Comparison of ENCODE assay signal across 1 cellular context in genomic region chr20:45405566-45406259, GRCh38.
A peak's percentile ranks its signal among the peaks of the same experiment; 100 is the strongest.
TF ChIP-seq lines count a peak whose summit lies in the region.

No MANE protein-coding gene starts in this region.

TF ChIP-seq in HepG2, 621 proteins besides CTCF, POLR2A, EP300 and RAD21 (continued from another document and continues in another):
- TF ChIP-seq SNAPC4 (CRISPR knock-in tag; IDR thresholded peaks at IDR 0.05) (no peak), MYPOP (CRISPR knock-in tag; IDR thresholded peaks at IDR 0.05) (peak; percentile 63; the same call in 1 of the 2 replicates), MYNN (CRISPR knock-in tag; IDR thresholded peaks at IDR 0.05; ENCODE audit: low read depth) (no peak), ZKSCAN5 (CRISPR knock-in tag; IDR thresholded peaks at IDR 0.05) (no peak), CC2D1A (CRISPR knock-in tag; IDR thresholded peaks at IDR 0.05) (no peak), ZNF605 (CRISPR knock-in tag; IDR thresholded peaks at IDR 0.05) (no peak), SP1 (IDR thresholded peaks at IDR 0.05) (no peak), SP1 (CRISPR knock-in tag; IDR thresholded peaks at IDR 0.05) (no peak), ZNF550 (CRISPR knock-in tag; IDR thresholded peaks at IDR 0.05; ENCODE audit: borderline replicate concordance) (no peak; the same call in 1 of the 2 replicates), FOXC1 (CRISPR knock-in tag; IDR thresholded peaks at IDR 0.05; ENCODE audit: borderline replicate concordance) (no peak), LCORL (IDR thresholded peaks at IDR 0.05) (no peak), LCORL (CRISPR knock-in tag; IDR thresholded peaks at IDR 0.05) (no peak), KLF9 (CRISPR knock-in tag; IDR thresholded peaks at IDR 0.05; ENCODE audit: low read depth) (no peak), NFATC3 (CRISPR knock-in tag; IDR thresholded peaks at IDR 0.05) (peak; percentile 81; the same call in 1 of the 2 replicates), ZNF430 (CRISPR knock-in tag; IDR thresholded peaks at IDR 0.05) (peak; percentile 45; the same call in 1 of the 2 replicates), TIGD3 (CRISPR knock-in tag; IDR thresholded peaks at IDR 0.05; ENCODE audit: borderline replicate concordance) (no peak), ZNF142 (CRISPR knock-in tag; IDR thresholded peaks at IDR 0.05) (no peak), ZNF850 (CRISPR knock-in tag; conservative IDR thresholded peaks at IDR 0.05) (no peak), SOX5 (CRISPR knock-in tag; IDR thresholded peaks at IDR 0.05; ENCODE audit: borderline replicate concordance) (no peak), ARHGAP35 (CRISPR knock-in tag; IDR thresholded peaks at IDR 0.05; ENCODE audit: borderline replicate concordance) (peak; percentile 22; the same call in 1 of the 2 replicates), ZNF556 (CRISPR knock-in tag; IDR thresholded peaks at IDR 0.05; ENCODE audit: borderline replicate concordance) (no peak), PITX1 (CRISPR knock-in tag; IDR thresholded peaks at IDR 0.05) (0 out of 2 replicates have a peak, but pooled peaks have one; percentile 7), HOXA7 (CRISPR knock-in tag; IDR thresholded peaks at IDR 0.05) (peak; percentile 80; the same call in 1 of the 2 replicates), ZNF766 (CRISPR knock-in tag; IDR thresholded peaks at IDR 0.05; ENCODE audit: borderline replicate concordance) (no peak), HNF1B (CRISPR knock-in tag; IDR thresholded peaks at IDR 0.05) (0 out of 2 replicates have a peak, but pooled peaks have one; percentile 10), TRIM22 (IDR thresholded peaks at IDR 0.05) (no peak), ZNF747 (CRISPR knock-in tag; IDR thresholded peaks at IDR 0.05; ENCODE audit: borderline replicate concordance) (peak; percentile 86), TFDP2 (CRISPR knock-in tag; IDR thresholded peaks at IDR 0.05) (no peak), ZNF674 (CRISPR knock-in tag; IDR thresholded peaks at IDR 0.05; ENCODE audit: low read depth) (no peak), TCF12 (IDR thresholded peaks at IDR 0.05) (no peak), TCF12 (CRISPR knock-in tag; IDR thresholded peaks at IDR 0.05) (peak; percentile 62; the same call in 1 of the 2 replicates), ZNF691 (CRISPR knock-in tag; IDR thresholded peaks at IDR 0.05; ENCODE audit: borderline replicate concordance, low read depth) (0 out of 2 replicates have a peak, but pooled peaks have one; percentile 20), POGZ (CRISPR knock-in tag; IDR thresholded peaks at IDR 0.05) (peak; percentile 48; the same call in 1 of the 2 replicates), THAP8 (CRISPR knock-in tag; IDR thresholded peaks at IDR 0.05; ENCODE audit: borderline replicate concordance) (no peak), NR1H2 (CRISPR knock-in tag; IDR thresholded peaks at IDR 0.05; ENCODE audit: borderline replicate concordance, low read depth) (no peak), CREBL2 (CRISPR knock-in tag; IDR thresholded peaks at IDR 0.05; ENCODE audit: borderline replicate concordance) (no peak), MXD4 (CRISPR knock-in tag; IDR thresholded peaks at IDR 0.05) (no peak), THRA (CRISPR knock-in tag; IDR thresholded peaks at IDR 0.05; ENCODE audit: borderline replicate concordance) (no peak), GZF1 (CRISPR knock-in tag; IDR thresholded peaks at IDR 0.05) (no peak), SAP130 (CRISPR knock-in tag; IDR thresholded peaks at IDR 0.05; ENCODE audit: low read depth) (no peak; the same call in 1 of the 2 replicates)
